Comparison of ENCODE assay signal across 8 cellular contexts in the genomic region with DNA sequence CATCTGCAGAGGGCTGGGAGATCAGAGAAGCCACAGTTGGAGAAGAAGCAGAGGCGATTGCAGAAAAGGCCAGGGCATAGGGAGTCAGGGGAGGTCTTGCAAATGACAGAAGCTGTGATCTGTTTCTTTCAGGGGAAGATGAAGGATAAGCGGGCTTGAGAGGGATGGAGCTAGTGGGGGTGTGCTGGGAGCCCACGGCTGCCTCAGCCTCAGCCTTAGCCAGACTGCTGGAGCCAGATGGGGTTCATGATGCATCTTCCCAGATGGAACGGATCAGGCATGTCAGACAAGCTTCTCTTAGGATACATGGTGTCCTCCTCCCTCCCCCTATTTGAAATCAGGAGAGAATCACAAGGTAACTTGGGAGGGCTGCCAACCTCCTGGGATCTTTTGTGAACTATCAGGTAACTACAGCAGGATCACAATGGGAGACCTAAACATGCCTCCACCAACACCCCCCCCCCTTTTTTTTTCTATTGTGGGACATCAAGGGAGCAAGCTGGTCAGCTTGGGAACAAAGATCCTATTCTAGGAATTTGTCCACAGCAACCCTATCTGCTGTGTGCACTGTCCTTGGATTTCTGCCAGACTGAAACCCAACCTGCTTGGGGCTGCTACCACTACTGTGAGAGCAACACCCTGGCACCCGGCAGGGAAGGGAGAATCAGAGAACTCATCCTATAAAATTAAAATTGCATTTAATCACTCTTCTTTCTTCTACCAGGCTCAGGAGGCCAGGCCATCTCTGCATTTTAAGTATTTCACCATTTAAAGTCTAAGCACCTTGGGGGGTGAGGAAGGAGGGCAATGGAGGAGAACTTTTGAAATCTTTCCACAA. TPM values are rescaled to one million over a fixed set of nuclear protein-coding genes. Genes with fewer than 3 reads are reported as not detected.
A peak's percentile ranks its signal among the peaks of the same experiment; 100 is the strongest.
DNase-seq lines count a peak whose midpoint lies in the region; ATAC-seq, FAIRE-seq and TF ChIP-seq lines count a peak whose summit lies in the region.

No MANE protein-coding gene starts in this region.

- H3K4me2 ChIP-seq in endothelial cell of umbilical vein (ENCODE audit: insufficient read depth, low read length), result no peak overlapping the region

- intact Hi-C loops in endothelial cell of umbilical vein (cut with micrococcal nuclease), result no loop called here
- intact Hi-C loops in activated CD4-positive, alpha-beta memory T cell treated with anti-CD3 and anti-CD28 coated beads for 36 hours (cut with micrococcal nuclease), result no loop called here

- H3K9me3 ChIP-seq in endothelial cell of umbilical vein (replicated peaks; ENCODE audit: control insufficient read depth, insufficient read depth, low read length), result no peaks in the 10 kb centered on the region

- H4K20me1 ChIP-seq in endothelial cell of umbilical vein (replicated peaks; ENCODE audit: control insufficient read depth, extremely low read depth, insufficient read depth, low read length), result no peaks in the 10 kb centered on the region

- no peak for TF ChIP-seq POLR2A in endothelial cell of umbilical vein (IDR thresholded peaks at IDR 0.05; ENCODE audit: low read depth, low read length)

- no peak for TF ChIP-seq CTCF in endothelial cell of umbilical vein (IDR thresholded peaks at IDR 0.05; ENCODE audit: extremely low read depth in 1 of 2, insufficient read depth in 1 of 2, low read depth in 1 of 2, low read length in 2 of 2)

- H3K36me3 ChIP-seq in endothelial cell of umbilical vein (ENCODE audit: control insufficient read depth in 2 of 2, extremely low read depth in 1 of 2, insufficient read depth in 2 of 2, low read length in 2 of 2), result no peaks in the 10 kb centered on the region

- no peaks in the 10 kb centered on the region for H3K27me3 ChIP-seq in endothelial cell of umbilical vein (ENCODE audit: control insufficient read depth in 2 of 2, insufficient read depth in 2 of 2, low read length in 2 of 2)

- dilution Hi-C loops in endothelial cell of umbilical vein (cut with MboI; ENCODE audit: extremely low pct_ligation_motif_present, low sequenced_read_pairs), result no loop called here

- no peaks in the 10 kb centered on the region for H3K9me3 Mint-ChIP-seq in activated CD4-positive, alpha-beta memory T cell treated with anti-CD3 and anti-CD28 coated beads for 36 hours

- peaks cover 7% of the 10 kb centered on the region for H3K27me3 Mint-ChIP-seq in activated CD4-positive, alpha-beta memory T cell treated with anti-CD3 and anti-CD28 coated beads for 36 hours

- no peaks in the 10 kb centered on the region for H3K4me1 Mint-ChIP-seq in activated CD4-positive, alpha-beta memory T cell treated with anti-CD3 and anti-CD28 coated beads for 36 hours (ENCODE audit: low read depth)

- no peak overlapping the region for H3K4me3 Mint-ChIP-seq in activated CD4-positive, alpha-beta memory T cell treated with anti-CD3 and anti-CD28 coated beads for 36 hours

- peaks cover 11% of the 10 kb centered on the region for H3K4me1 ChIP-seq in endothelial cell of umbilical vein (ENCODE audit: control insufficient read depth, extremely low read depth, insufficient read depth, low read length)

- no peaks in the 10 kb centered on the region for H3K36me3 Mint-ChIP-seq in activated CD4-positive, alpha-beta memory T cell treated with anti-CD3 and anti-CD28 coated beads for 36 hours

- BruUV-seq in endothelial cell of umbilical vein (replicated peaks; lab: Mats Ljungman, UMichigan), result no TSS peak

- H2AFZ ChIP-seq in endothelial cell of umbilical vein (ENCODE audit: low read depth, low read length), result peak overlapping the region; percentile 46

- H3K27ac ChIP-seq in endothelial cell of umbilical vein (ENCODE audit: insufficient read depth, low read depth, low read length), result no peak overlapping the region

- DNase-seq in GM03348 (ENCODE audit: low spot score), result peak; percentile 52
- DNase-seq in NCI-H510A treated with DMSO at 0.1 percent for 48 hours (lab: John Stamatoyannopoulos, UW), result peak; percentile 77
- no peak for DNase-seq in endothelial cell of umbilical vein (ENCODE audit: low read depth, low spot score)
- DNase-seq in occipital lobe (lab: John Stamatoyannopoulos, UW), result peak; percentile 35
- no peak for DNase-seq in activated CD4-positive, alpha-beta memory T cell treated with anti-CD3 and anti-CD28 coated beads for 36 hours
- no peak for DNase-seq in activated T-cell treated with anti-CD3 and anti-CD28 coated beads for 4 hours
- DNase-seq in central memory CD4-positive, alpha-beta T cell, result no peak

- no peaks in the 10 kb centered on the region for H3K9me1 ChIP-seq in endothelial cell of umbilical vein (replicated peaks; ENCODE audit: control insufficient read depth, extremely low read depth, insufficient read depth, low read length)

- ATAC-seq in GM21360 (IDR thresholded peaks at IDR 0.05; ENCODE audit: unreplicated experiment), result no peak

- no peak overlapping the region for H3K9ac ChIP-seq in endothelial cell of umbilical vein (replicated peaks; ENCODE audit: extremely low read depth, insufficient read depth, low read length)

- H3K79me2 ChIP-seq in endothelial cell of umbilical vein (ENCODE audit: control insufficient read depth, insufficient read depth, low read length), result no peaks in the 10 kb centered on the region

- POLR2A ChIA-PET in endothelial cell of umbilical vein (lab: Charles Lee), result interaction anchor here (0.6 kb wide), 2 partner anchors 304 to 479 kb away, joined by 3 to 8 read pairs; no protein-coding TSS in a partner anchor
- POLR2A ChIA-PET in activated CD4-positive, alpha-beta memory T cell treated with anti-CD3 and anti-CD28 coated beads for 36 hours (lab: Charles Lee), result no interaction called here

- H3K4me3 ChIP-seq in endothelial cell of umbilical vein (replicated peaks in 1 of 3; ENCODE audit: insufficient read depth in 1 of 3, low read depth in 1 of 3, low read length in 3 of 3), result no peak overlapping the region

- FAIRE-seq in endothelial cell of umbilical vein (lab: Jason Lieb, UNC), result no peak

- CTCF ChIA-PET in endothelial cell of umbilical vein (lab: Charles Lee), result interaction anchor here (0.9 to 2.1 kb wide), 3 partner anchors 10 to 37 kb away, joined by 3 to 6 read pairs (median 4); a partner anchor contains a TSS
- CTCF ChIA-PET in activated CD4-positive, alpha-beta memory T cell treated with anti-CD3 and anti-CD28 coated beads for 36 hours (lab: Charles Lee), result interaction anchor here (0.8 kb wide), 1 partner anchor 69 kb away, joined by 3 read pairs; no protein-coding TSS in a partner anchor

- no peak overlapping the region for H3K27ac Mint-ChIP-seq in activated CD4-positive, alpha-beta memory T cell treated with anti-CD3 and anti-CD28 coated beads for 36 hours

TF ChIP-seq in endothelial cell of umbilical vein, 7 proteins besides CTCF, POLR2A, EP300 and RAD21:
- TF ChIP-seq MYC (IDR thresholded peaks at IDR 0.05; ENCODE audit: low read depth, low read length) (no peak), EZH2 (IDR thresholded peaks at IDR 0.05; ENCODE audit: borderline replicate concordance, low read depth, low read length, severe bottlenecking) (no peak), FOS (IDR thresholded peaks at IDR 0.05; ENCODE audit: borderline replicate concordance, insufficient read depth, low read length) (no peak), JUN (IDR thresholded peaks at IDR 0.05; ENCODE audit: borderline replicate concordance, insufficient read depth, insufficient read length, low read depth) (no peak), POLR2AphosphoS5 (IDR thresholded peaks at IDR 0.05; ENCODE audit: insufficient read depth, low read depth, low read length) (no peak), GATA2 (IDR thresholded peaks at IDR 0.05; ENCODE audit: insufficient read depth, insufficient read length, low read depth, low read length) (no peak)
- TF ChIP-seq, protein P1, sequence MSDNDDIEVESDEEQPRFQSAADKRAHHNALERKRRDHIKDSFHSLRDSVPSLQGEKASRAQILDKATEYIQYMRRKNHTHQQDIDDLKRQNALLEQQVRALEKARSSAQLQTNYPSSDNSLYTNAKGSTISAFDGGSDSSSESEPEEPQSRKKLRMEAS (IDR thresholded peaks at IDR 0.05; ENCODE audit: insufficient read depth, insufficient read length), result no peak

RNA-seq across cellular contexts. Expression of a gene that starts 10.7 kb away (rescaled TPM):
- 230 and 239 TPM in 2 replicates for total RNA-seq in endothelial cell of umbilical vein
- polyA plus RNA-seq in endothelial cell of umbilical vein, result 94.4 and 102 TPM in 2 replicates
- 72.8 and 79.1 TPM in 2 replicates for polyA plus RNA-seq in endothelial cell of umbilical vein (2011; cell fraction: cytosol; rRNA removed)
- 242 and 247 TPM in 2 replicates for polyA plus RNA-seq in endothelial cell of umbilical vein (2011; cell fraction: nucleus; rRNA removed)
- 170 and 217 TPM in 2 replicates for polyA plus RNA-seq in endothelial cell of umbilical vein (2012)
- 219 and 227 TPM in 2 replicates for polyA minus RNA-seq in endothelial cell of umbilical vein
- 74.0 TPM for polyA minus RNA-seq in endothelial cell of umbilical vein (2011; cell fraction: cytosol; rRNA and poly(A)+ RNA removed)
- polyA minus RNA-seq in endothelial cell of umbilical vein (2011; cell fraction: nucleus; rRNA and poly(A)+ RNA removed), result 144 and 187 TPM in 2 replicates
- total RNA-seq in occipital lobe, result 161 TPM
- 100 to 1,000 TPM; 144 to 152 TPM for total RNA-seq in activated CD4-positive, alpha-beta memory T cell treated with anti-CD3 and anti-CD28 coated beads for 36 hours

Comparison
In these comparisons a context has a peak if more than half of its experiments do, and no peak if none do; other contexts are left out.
1. DNase-seq: peak in GM03348 (single experiment), NCI-H510A treated with DMSO at 0.1 percent for 48 hours (single experiment) and occipital lobe (single experiment); none in endothelial cell of umbilical vein (single experiment), activated CD4-positive, alpha-beta memory T cell treated with anti-CD3 and anti-CD28 coated beads for 36 hours (single experiment), activated T-cell treated with anti-CD3 and anti-CD28 coated beads for 4 hours (single experiment) and central memory CD4-positive, alpha-beta T cell (single experiment).